ENCODE assay signal across 2 cellular contexts in genomic region chr10:102455893-102456471, GRCh38.
TF ChIP-seq lines count a peak whose summit lies in the region.

No MANE protein-coding gene starts in this region.

TF ChIP-seq in IMR-90, 13 proteins besides CTCF, POLR2A, EP300 and RAD21:
- TF ChIP-seq USF2 (IDR thresholded peaks at IDR 0.05; ENCODE audit: low read depth, low read length), result no peak
- peak; percentile 99 for TF ChIP-seq CEBPB (IDR thresholded peaks at IDR 0.05; ENCODE audit: low read depth, low read length)
- TF ChIP-seq FOS (IDR thresholded peaks at IDR 0.05; ENCODE audit: low read depth, low read length), result peak; percentile 61; the same call in 1 of the 2 replicates
- TF ChIP-seq BHLHE40 (IDR thresholded peaks at IDR 0.05; ENCODE audit: low read depth, low read length), result no peak
- TF ChIP-seq MAFK (IDR thresholded peaks at IDR 0.05; ENCODE audit: low read depth, low read length), result no peak

TF ChIP-seq in K562, 482 proteins besides CTCF, POLR2A, EP300 and RAD21 (continues in another document):
- TF ChIP-seq NONO (IDR thresholded peaks at IDR 0.05; ENCODE audit: low read depth in 2 of 2, low read length in 1 of 2), result no peak; a peak in 1 of 4 replicates
- 0 out of 2 replicates have a peak, but pooled peaks have one; percentile 51 for TF ChIP-seq ZNF41 (CRISPR knock-in tag; conservative IDR thresholded peaks at IDR 0.05)
- TF ChIP-seq C11orf30 (IDR thresholded peaks at IDR 0.05; ENCODE audit: low read depth), result peak; percentile 37; the same call in 1 of the 2 replicates
- TF ChIP-seq ZNF395 (CRISPR knock-in tag; IDR thresholded peaks at IDR 0.05), result peak; percentile 84
- peak; percentile 35; the same call in 1 of the 2 replicates for TF ChIP-seq ETV1 (tag; conservative IDR thresholded peaks at IDR 0.05; ENCODE audit: low read depth)
- no peak for TF ChIP-seq ZBTB11 (CRISPR knock-in tag; IDR thresholded peaks at IDR 0.05)
- TF ChIP-seq ARNT (IDR thresholded peaks at IDR 0.05), result peak in 1 of 2 experiments; percentile 75; a peak in 1 of 4 replicates
- TF ChIP-seq EP400 (IDR thresholded peaks at IDR 0.05), result peak; percentile 82
- no peak for TF ChIP-seq NFIC (IDR thresholded peaks at IDR 0.05)
- peak; percentile 52 for TF ChIP-seq CREM (IDR thresholded peaks at IDR 0.05; ENCODE audit: low read depth)
- peak; percentile 16; the same call in 1 of the 2 replicates for TF ChIP-seq GATAD2B (IDR thresholded peaks at IDR 0.05; ENCODE audit: borderline replicate concordance)
- TF ChIP-seq PRDM10 (IDR thresholded peaks at IDR 0.05; ENCODE audit: partially characterized antibody), result peak; percentile 35
- TF ChIP-seq HSF4 (CRISPR knock-in tag; IDR thresholded peaks at IDR 0.05; ENCODE audit: borderline replicate concordance), result no peak; the same call in 1 of the 2 replicates
- TF ChIP-seq ZNF592 (IDR thresholded peaks at IDR 0.05), result peak; percentile 93
- peak; percentile 88; the same call in 1 of the 2 replicates for TF ChIP-seq ARID3A (IDR thresholded peaks at IDR 0.05; ENCODE audit: borderline replicate concordance, low read depth, low read length)
- peak; percentile 63; the same call in 1 of the 2 replicates for TF ChIP-seq SMARCC2 (IDR thresholded peaks at IDR 0.05; ENCODE audit: low read depth)
- peak; percentile 69 for TF ChIP-seq CBFA2T3 (IDR thresholded peaks at IDR 0.05)
- TF ChIP-seq LCOR (CRISPR knock-in tag; IDR thresholded peaks at IDR 0.05), result 0 out of 2 replicates have a peak, but pooled peaks have one; percentile 57
- TF ChIP-seq ZNF584 (CRISPR knock-in tag; IDR thresholded peaks at IDR 0.05; ENCODE audit: low read depth), result peak; percentile 90
- peak; percentile 82 for TF ChIP-seq HDAC2 (IDR thresholded peaks at IDR 0.05)
- 0 out of 4 replicates have a peak, but pooled peaks of 1 of the 2 experiments have one; percentile 15 for TF ChIP-seq NRF1 (conservative IDR thresholded peaks at IDR 0.05 in 1 of 2, IDR thresholded peaks at IDR 0.05 in 1 of 2)
- TF ChIP-seq SMAD2 (IDR thresholded peaks at IDR 0.05; ENCODE audit: low read depth, low read length), result no peak
- 0 out of 2 replicates have a peak, but pooled peaks have one; percentile 33 for TF ChIP-seq TCF15 (CRISPR knock-in tag; IDR thresholded peaks at IDR 0.05)
- TF ChIP-seq ZC3H11A (IDR thresholded peaks at IDR 0.05; ENCODE audit: low read depth, low read length), result 0 out of 2 replicates have a peak, but pooled peaks have one; percentile 37
- TF ChIP-seq TAL1 (IDR thresholded peaks at IDR 0.05), result peak; percentile 55
- no peak for TF ChIP-seq ZNF121 (CRISPR knock-in tag; conservative IDR thresholded peaks at IDR 0.05)
- peak; percentile 75 for TF ChIP-seq ZNF583 (CRISPR knock-in tag; IDR thresholded peaks at IDR 0.05)
- no peak for TF ChIP-seq KLF10 (CRISPR knock-in tag; IDR thresholded peaks at IDR 0.05)
- TF ChIP-seq CTBP1 (IDR thresholded peaks at IDR 0.05; ENCODE audit: borderline replicate concordance), result peak; percentile 88
- peak in 1 of 2 experiments; percentile 72 for TF ChIP-seq AFF1 (IDR thresholded peaks at IDR 0.05; ENCODE audit: low read depth in 1 of 2, partially characterized antibody in 2 of 2)
- TF ChIP-seq MITF (IDR thresholded peaks at IDR 0.05), result peak; percentile 80
- TF ChIP-seq TEAD4 (IDR thresholded peaks at IDR 0.05; ENCODE audit: low read length), result peak; percentile 72
- TF ChIP-seq TEAD4 (CRISPR knock-in tag; IDR thresholded peaks at IDR 0.05; ENCODE audit: borderline replicate concordance), result no peak
- TF ChIP-seq JUND (IDR thresholded peaks at IDR 0.05; ENCODE audit: borderline replicate concordance, low read depth, low read length), result peak; percentile 98
- peak; percentile 96; the same call in 2 of the 3 replicates for TF ChIP-seq JUND (tag; IDR thresholded peaks at IDR 0.05; ENCODE audit: borderline replicate concordance, low read depth, low read length)
- TF ChIP-seq SMAD1 (IDR thresholded peaks at IDR 0.05; ENCODE audit: low read depth, low read length, partially characterized antibody), result no peak
- TF ChIP-seq ZSCAN32 (CRISPR knock-in tag; IDR thresholded peaks at IDR 0.05), result peak; percentile 87
